Comparison of ENCODE assay signal across 19 cellular contexts in the genomic region with DNA sequence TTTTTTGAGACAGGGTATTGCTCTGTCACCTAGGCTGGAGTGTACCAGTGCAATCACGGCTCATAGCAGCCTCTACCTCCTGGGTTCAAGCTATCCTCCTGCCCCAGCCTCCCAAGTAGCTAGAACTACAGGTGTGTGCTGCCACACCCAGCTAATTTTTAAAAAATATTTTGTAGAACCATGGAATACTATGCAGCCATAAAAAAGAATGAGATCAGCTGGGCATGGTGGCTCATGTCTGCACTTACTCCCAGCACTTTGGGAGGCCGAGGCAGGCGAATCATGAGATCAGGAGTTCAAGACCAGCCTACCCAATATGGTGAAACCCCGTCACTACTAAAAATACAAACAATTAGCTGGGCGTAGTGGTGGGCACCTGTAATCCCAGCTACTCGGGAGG.
"Had no signal": no experiment of that assay in that cellular context is flagged by ENCODE, and none has a peak within 500 bp of the region (broad histone marks: within the 10 kb centered on the region; RNA-seq: fewer than 3 reads in every experiment).

No MANE protein-coding gene starts in this region.

- H3K4me3 Mint-ChIP-seq: mesothelial cell of epicardium; naive B cell; natural killer cell; nephron progenitor cell; stimulated activated memory B cell treated with anti-CD40 and anti-IgM and Interleukin-4, amounts not matched to agents 10 μg/mL and 1 μg/mL and 100 μg/mL, for 72 hours; type B pancreatic cell had no signal

- ATAC-seq: sciatic nerve; stimulated activated memory B cell treated with anti-CD40 and anti-IgM and Interleukin-4, amounts not matched to agents 10 μg/mL and 1 μg/mL and 100 μg/mL, for 72 hours; stimulated activated naive CD8-positive, alpha-beta T cell treated with anti-CD3 and anti-CD28 coated beads, Interleukin-15, Interleukin-2, amounts not matched to agents 100 U/mL and 50 U/mL, for 24 hours had no signal

- H3K27me3 ChIP-seq: hepatocyte, ovary, testis, uterus had no signal

- H3K36me3 ChIP-seq: heart right ventricle, left ventricle myocardium inferior, ovary, prostate gland, stomach, tibial nerve, uterus had no signal

- H3K9me3 Mint-ChIP-seq: natural killer cell, type B pancreatic cell had no signal

- H3K27ac ChIP-seq: heart right ventricle, hepatocyte, left ventricle myocardium inferior, ovary, prostate gland, testis, tibial nerve had no signal

- H3K4me3 ChIP-seq: heart right ventricle, hepatocyte, left ventricle myocardium inferior, lung, ovary, prostate gland, skin epidermis, stomach, testis, tibial nerve, uterus had no signal

- H2AFZ ChIP-seq: hepatocyte had no signal

- H3K36me3 Mint-ChIP-seq: natural killer cell; stimulated activated memory B cell treated with anti-CD40 and anti-IgM and Interleukin-4, amounts not matched to agents 10 μg/mL and 1 μg/mL and 100 μg/mL, for 72 hours; type B pancreatic cell had no signal

- H3K4me1 ChIP-seq: prostate gland, uterus had no signal

- H3K4me2 ChIP-seq: hepatocyte had no signal

- H3K27me3 Mint-ChIP-seq: type B pancreatic cell had no signal

- H3K9me3 ChIP-seq: ovary, prostate gland, stomach, testis had no signal

- H3K79me2 ChIP-seq: hepatocyte had no signal

- H3K27ac Mint-ChIP-seq: mesothelial cell of epicardium; naive B cell; natural killer cell; nephron progenitor cell; stimulated activated memory B cell treated with anti-CD40 and anti-IgM and Interleukin-4, amounts not matched to agents 10 μg/mL and 1 μg/mL and 100 μg/mL, for 72 hours had no signal

- DNase-seq: left ventricle myocardium inferior, naive B cell, uterus had no signal
